Comparison of ENCODE assay signal across 1 cellular context in the genomic region with DNA sequence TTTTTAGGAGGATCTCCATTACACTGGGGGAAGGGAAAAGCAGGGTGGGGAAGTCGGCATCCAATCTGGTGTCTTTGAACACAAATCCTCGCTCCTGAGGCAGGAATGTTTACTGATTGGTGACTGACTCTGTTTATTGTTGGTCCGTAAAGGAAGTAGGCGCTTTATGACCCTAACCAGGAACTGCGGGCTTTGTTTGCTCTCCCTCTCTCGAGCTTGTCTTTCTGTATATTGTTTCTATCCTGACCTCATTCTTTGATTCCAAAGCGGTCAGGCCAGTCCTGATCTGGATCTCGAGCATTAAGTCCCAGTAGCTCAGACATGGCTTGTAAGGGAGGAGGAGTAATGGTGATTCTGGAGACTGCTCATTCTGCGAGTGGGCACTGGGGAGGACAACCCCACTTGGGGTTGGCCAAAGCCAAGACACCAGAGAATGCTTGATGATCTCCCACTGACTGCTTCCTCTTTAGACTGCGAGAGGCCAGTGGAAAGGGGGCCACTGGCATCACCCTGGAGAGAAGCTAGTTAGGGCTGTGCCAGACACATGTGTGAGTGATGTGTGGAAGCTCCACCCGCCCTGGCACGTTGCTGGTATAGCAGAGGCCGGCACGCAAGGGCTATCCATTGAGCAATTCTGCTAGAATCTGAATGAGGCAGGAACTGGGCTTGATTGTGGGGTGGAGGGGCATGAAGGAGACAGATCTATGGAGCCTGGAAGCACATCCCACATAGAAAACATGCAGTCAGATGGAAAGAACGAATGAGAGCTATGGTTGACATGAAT.
TF ChIP-seq lines count a peak whose summit lies in the region.

No MANE protein-coding gene starts in this region.

TF ChIP-seq in HepG2, 621 proteins besides CTCF, POLR2A, EP300 and RAD21 (continued from another document):
- no peak for TF ChIP-seq ZNF503 (CRISPR knock-in tag; IDR thresholded peaks at IDR 0.05)
- TF ChIP-seq NR1H2 (CRISPR knock-in tag; IDR thresholded peaks at IDR 0.05; ENCODE audit: borderline replicate concordance, low read depth): no peak
- TF ChIP-seq, protein P1, sequence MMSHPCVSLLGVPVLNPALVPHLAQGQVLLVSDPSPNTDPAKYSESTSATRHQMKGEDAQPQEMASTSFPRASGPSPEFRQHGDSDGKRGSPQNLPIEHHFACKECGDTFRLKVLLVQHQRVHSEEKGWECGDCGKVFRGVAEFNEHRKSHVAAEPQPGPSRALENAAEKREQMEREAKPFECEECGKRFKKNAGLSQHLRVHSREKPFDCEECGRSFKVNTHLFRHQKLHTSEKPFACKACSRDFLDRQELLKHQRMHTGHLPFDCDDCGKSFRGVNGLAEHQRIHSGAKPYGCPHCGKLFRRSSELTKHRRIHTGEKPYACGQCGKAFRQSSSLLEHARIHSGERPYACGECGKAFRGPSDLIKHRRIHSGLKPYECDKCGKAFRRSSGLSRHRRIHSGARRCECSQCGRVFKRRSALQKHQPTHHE (CRISPR knock-in tag; IDR thresholded peaks at IDR 0.05; ENCODE audit: borderline replicate concordance): no peak
- TF ChIP-seq ZIK1 (CRISPR knock-in tag; IDR thresholded peaks at IDR 0.05; ENCODE audit: borderline replicate concordance, low read depth): no peak
- no peak for TF ChIP-seq ZNF329 (CRISPR knock-in tag; IDR thresholded peaks at IDR 0.05; ENCODE audit: low read depth)
- TF ChIP-seq SNAPC5 (CRISPR knock-in tag; IDR thresholded peaks at IDR 0.05; ENCODE audit: borderline replicate concordance): no peak
- TF ChIP-seq THAP9 (CRISPR knock-in tag; IDR thresholded peaks at IDR 0.05; ENCODE audit: borderline replicate concordance): no peak
- no peak for TF ChIP-seq PATZ1 (CRISPR knock-in tag; IDR thresholded peaks at IDR 0.05)
- peak; percentile 25; the same call in 1 of the 2 replicates for TF ChIP-seq RFXAP (CRISPR knock-in tag; IDR thresholded peaks at IDR 0.05; ENCODE audit: borderline replicate concordance)
- TF ChIP-seq NFIB (CRISPR knock-in tag; IDR thresholded peaks at IDR 0.05; ENCODE audit: borderline replicate concordance): 0 out of 2 replicates have a peak, but pooled peaks have one; percentile 78
- TF ChIP-seq NFKBIZ (CRISPR knock-in tag; IDR thresholded peaks at IDR 0.05): no peak
- no peak for TF ChIP-seq ZNF598 (CRISPR knock-in tag; IDR thresholded peaks at IDR 0.05; ENCODE audit: borderline replicate concordance)
- TF ChIP-seq ZEB1 (IDR thresholded peaks at IDR 0.05; ENCODE audit: insufficient replicate concordance, low read depth): no peak
- no peak for TF ChIP-seq ZNF232 (CRISPR knock-in tag; IDR thresholded peaks at IDR 0.05; ENCODE audit: borderline replicate concordance)
- TF ChIP-seq ATM (IDR thresholded peaks at IDR 0.05; ENCODE audit: borderline replicate concordance): no peak
- TF ChIP-seq RBFOX2 (IDR thresholded peaks at IDR 0.05; ENCODE audit: low read depth, low read length): no peak
- TF ChIP-seq RFX3 (CRISPR knock-in tag; IDR thresholded peaks at IDR 0.05): no peak
- no peak for TF ChIP-seq ZBTB38 (CRISPR knock-in tag; IDR thresholded peaks at IDR 0.05)
- TF ChIP-seq, protein P2, sequence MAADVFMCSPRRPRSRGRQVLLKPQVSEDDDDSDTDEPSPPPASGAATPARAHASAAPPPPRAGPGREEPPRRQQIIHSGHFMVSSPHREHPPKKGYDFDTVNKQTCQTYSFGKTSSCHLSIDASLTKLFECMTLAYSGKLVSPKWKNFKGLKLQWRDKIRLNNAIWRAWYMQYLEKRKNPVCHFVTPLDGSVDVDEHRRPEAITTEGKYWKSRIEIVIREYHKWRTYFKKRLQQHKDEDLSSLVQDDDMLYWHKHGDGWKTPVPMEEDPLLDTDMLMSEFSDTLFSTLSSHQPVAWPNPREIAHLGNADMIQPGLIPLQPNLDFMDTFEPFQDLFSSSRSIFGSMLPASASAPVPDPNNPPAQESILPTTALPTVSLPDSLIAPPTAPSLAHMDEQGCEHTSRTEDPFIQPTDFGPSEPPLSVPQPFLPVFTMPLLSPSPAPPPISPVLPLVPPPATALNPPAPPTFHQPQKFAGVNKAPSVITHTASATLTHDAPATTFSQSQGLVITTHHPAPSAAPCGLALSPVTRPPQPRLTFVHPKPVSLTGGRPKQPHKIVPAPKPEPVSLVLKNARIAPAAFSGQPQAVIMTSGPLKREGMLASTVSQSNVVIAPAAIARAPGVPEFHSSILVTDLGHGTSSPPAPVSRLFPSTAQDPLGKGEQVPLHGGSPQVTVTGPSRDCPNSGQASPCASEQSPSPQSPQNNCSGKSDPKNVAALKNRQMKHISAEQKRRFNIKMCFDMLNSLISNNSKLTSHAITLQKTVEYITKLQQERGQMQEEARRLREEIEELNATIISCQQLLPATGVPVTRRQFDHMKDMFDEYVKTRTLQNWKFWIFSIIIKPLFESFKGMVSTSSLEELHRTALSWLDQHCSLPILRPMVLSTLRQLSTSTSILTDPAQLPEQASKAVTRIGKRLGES (CRISPR knock-in tag; IDR thresholded peaks at IDR 0.05; ENCODE audit: borderline replicate concordance): no peak
- TF ChIP-seq, protein P3, sequence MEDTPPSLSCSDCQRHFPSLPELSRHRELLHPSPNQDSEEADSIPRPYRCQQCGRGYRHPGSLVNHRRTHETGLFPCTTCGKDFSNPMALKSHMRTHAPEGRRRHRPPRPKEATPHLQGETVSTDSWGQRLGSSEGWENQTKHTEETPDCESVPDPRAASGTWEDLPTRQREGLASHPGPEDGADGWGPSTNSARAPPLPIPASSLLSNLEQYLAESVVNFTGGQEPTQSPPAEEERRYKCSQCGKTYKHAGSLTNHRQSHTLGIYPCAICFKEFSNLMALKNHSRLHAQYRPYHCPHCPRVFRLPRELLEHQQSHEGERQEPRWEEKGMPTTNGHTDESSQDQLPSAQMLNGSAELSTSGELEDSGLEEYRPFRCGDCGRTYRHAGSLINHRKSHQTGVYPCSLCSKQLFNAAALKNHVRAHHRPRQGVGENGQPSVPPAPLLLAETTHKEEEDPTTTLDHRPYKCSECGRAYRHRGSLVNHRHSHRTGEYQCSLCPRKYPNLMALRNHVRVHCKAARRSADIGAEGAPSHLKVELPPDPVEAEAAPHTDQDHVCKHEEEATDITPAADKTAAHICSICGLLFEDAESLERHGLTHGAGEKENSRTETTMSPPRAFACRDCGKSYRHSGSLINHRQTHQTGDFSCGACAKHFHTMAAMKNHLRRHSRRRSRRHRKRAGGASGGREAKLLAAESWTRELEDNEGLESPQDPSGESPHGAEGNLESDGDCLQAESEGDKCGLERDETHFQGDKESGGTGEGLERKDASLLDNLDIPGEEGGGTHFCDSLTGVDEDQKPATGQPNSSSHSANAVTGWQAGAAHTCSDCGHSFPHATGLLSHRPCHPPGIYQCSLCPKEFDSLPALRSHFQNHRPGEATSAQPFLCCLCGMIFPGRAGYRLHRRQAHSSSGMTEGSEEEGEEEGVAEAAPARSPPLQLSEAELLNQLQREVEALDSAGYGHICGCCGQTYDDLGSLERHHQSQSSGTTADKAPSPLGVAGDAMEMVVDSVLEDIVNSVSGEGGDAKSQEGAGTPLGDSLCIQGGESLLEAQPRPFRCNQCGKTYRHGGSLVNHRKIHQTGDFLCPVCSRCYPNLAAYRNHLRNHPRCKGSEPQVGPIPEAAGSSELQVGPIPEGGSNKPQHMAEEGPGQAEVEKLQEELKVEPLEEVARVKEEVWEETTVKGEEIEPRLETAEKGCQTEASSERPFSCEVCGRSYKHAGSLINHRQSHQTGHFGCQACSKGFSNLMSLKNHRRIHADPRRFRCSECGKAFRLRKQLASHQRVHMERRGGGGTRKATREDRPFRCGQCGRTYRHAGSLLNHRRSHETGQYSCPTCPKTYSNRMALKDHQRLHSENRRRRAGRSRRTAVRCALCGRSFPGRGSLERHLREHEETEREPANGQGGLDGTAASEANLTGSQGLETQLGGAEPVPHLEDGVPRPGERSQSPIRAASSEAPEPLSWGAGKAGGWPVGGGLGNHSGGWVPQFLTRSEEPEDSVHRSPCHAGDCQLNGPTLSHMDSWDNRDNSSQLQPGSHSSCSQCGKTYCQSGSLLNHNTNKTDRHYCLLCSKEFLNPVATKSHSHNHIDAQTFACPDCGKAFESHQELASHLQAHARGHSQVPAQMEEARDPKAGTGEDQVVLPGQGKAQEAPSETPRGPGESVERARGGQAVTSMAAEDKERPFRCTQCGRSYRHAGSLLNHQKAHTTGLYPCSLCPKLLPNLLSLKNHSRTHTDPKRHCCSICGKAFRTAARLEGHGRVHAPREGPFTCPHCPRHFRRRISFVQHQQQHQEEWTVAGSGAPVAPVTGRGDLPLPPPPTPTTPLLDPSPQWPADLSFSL (CRISPR knock-in tag; IDR thresholded peaks at IDR 0.05): no peak
- TF ChIP-seq SOX13 (IDR thresholded peaks at IDR 0.05): no peak
- 0 out of 4 replicates have a peak, but pooled peaks of 1 of the 2 experiments have one; percentile 6 for TF ChIP-seq SOX13 (CRISPR knock-in tag; conservative IDR thresholded peaks at IDR 0.05 in 1 of 2, IDR thresholded peaks at IDR 0.05 in 1 of 2)
- no peak for TF ChIP-seq HNF4G (IDR thresholded peaks at IDR 0.05; ENCODE audit: borderline replicate concordance, low read depth, low read length)
- TF ChIP-seq HNF4G (CRISPR knock-in tag; IDR thresholded peaks at IDR 0.05; ENCODE audit: borderline replicate concordance, low read depth): no peak
- TF ChIP-seq, protein P4, sequence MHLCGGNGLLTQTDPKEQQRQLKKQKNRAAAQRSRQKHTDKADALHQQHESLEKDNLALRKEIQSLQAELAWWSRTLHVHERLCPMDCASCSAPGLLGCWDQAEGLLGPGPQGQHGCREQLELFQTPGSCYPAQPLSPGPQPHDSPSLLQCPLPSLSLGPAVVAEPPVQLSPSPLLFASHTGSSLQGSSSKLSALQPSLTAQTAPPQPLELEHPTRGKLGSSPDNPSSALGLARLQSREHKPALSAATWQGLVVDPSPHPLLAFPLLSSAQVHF (CRISPR knock-in tag; IDR thresholded peaks at IDR 0.05): no peak
- TF ChIP-seq ZNF414 (CRISPR knock-in tag; IDR thresholded peaks at IDR 0.05): no peak
